ENCODE assay signal across 1 cellular context in the genomic region with DNA sequence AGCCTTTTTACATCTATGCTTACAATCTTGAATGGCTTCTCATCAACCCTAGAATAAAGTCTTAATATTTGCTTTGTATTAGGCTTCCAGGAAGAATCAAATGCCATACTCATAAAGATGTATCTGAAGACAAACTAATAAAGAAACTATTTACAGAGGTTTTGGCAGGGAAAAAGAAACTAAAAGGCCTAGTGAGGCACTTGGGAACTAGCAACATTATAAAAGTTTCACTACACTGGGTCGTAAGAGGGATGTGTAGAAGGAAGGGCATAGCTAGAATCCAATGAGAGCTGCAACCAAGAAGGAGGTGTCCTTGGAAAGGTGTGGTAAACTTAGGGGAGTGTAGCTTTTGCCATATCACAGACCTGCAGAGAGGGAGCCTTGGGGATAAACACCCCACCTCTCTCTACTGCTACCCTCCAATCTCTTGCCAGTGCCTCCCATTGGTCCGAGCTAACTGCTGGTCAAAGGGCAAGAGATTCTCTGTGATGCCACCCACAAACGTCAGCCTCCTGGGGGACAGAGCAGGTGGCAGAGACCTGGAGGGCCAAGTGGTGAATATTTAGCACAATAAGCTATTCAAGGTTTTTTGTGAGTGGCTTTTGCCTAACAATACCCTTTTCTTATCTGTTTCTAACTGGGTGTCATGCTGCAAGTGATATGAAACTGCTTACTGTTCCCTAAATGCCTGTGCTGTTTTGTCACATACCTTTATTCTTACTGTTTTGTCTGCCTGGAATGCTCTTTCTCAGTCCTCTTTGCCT.
A peak's percentile ranks its signal among the peaks of the same experiment; 100 is the strongest.
TF ChIP-seq lines count a peak whose summit lies in the region.

No MANE protein-coding gene starts in this region.

TF ChIP-seq in K562, 482 proteins besides CTCF, POLR2A, EP300 and RAD21 (continued from another document and continues in another):
- TF ChIP-seq CHD7 (IDR thresholded peaks at IDR 0.05; ENCODE audit: low read depth, low read length) (peak; percentile 35), HDAC2 (IDR thresholded peaks at IDR 0.05) (peak; percentile 84), BCOR (IDR thresholded peaks at IDR 0.05) (no peak), HNRNPK (IDR thresholded peaks at IDR 0.05; ENCODE audit: low read depth, low read length, poor library complexity, severe bottlenecking) (no peak), ZFP30 (CRISPR knock-in tag; IDR thresholded peaks at IDR 0.05; ENCODE audit: borderline replicate concordance) (0 out of 2 replicates have a peak, but pooled peaks have one; percentile 36), NR2C1 (IDR thresholded peaks at IDR 0.05) (peak; percentile 68), NR2C1 (tag; IDR thresholded peaks at IDR 0.05) (peak; percentile 69), GATA2 (CRISPR knock-in tag; IDR thresholded peaks at IDR 0.05) (peak; percentile 64; the same call in 1 of the 2 replicates), HMGN3 (IDR thresholded peaks at IDR 0.05; ENCODE audit: borderline replicate concordance, extremely low read depth, insufficient read length, low read depth, low read length) (peak; percentile 67), NFIC (IDR thresholded peaks at IDR 0.05) (peak; percentile 57), PHB2 (IDR thresholded peaks at IDR 0.05; ENCODE audit: low read depth) (peak; percentile 74), HDAC8 (tag; IDR thresholded peaks at IDR 0.05) (0 out of 2 replicates have a peak, but pooled peaks have one; percentile 40), ZNF436 (CRISPR knock-in tag; IDR thresholded peaks at IDR 0.05) (0 out of 2 replicates have a peak, but pooled peaks have one; percentile 51), ATF2 (CRISPR knock-in tag; IDR thresholded peaks at IDR 0.05) (no peak), NCOR1 (IDR thresholded peaks at IDR 0.05) (peak; percentile 90), CBFA2T3 (IDR thresholded peaks at IDR 0.05) (peak; percentile 94), CTBP1 (IDR thresholded peaks at IDR 0.05; ENCODE audit: borderline replicate concordance) (peak; percentile 64; the same call in 1 of the 2 replicates), ZMIZ1 (IDR thresholded peaks at IDR 0.05; ENCODE audit: low read depth in 2 of 2, low read length in 2 of 2) (peak in 1 of 2 experiments; percentile 54; a peak in 1 of 4 replicates), GATAD2A (IDR thresholded peaks at IDR 0.05) (0 out of 2 replicates have a peak, but pooled peaks have one; percentile 51), CBX5 (IDR thresholded peaks at IDR 0.05; ENCODE audit: borderline replicate concordance, low read depth) (no peak), RBM17 (IDR thresholded peaks at IDR 0.05; ENCODE audit: borderline replicate concordance, low read depth, low read length) (no peak), ZNF75A (CRISPR knock-in tag; IDR thresholded peaks at IDR 0.05) (peak; percentile 58; the same call in 1 of the 2 replicates)
- TF ChIP-seq, protein P1, sequence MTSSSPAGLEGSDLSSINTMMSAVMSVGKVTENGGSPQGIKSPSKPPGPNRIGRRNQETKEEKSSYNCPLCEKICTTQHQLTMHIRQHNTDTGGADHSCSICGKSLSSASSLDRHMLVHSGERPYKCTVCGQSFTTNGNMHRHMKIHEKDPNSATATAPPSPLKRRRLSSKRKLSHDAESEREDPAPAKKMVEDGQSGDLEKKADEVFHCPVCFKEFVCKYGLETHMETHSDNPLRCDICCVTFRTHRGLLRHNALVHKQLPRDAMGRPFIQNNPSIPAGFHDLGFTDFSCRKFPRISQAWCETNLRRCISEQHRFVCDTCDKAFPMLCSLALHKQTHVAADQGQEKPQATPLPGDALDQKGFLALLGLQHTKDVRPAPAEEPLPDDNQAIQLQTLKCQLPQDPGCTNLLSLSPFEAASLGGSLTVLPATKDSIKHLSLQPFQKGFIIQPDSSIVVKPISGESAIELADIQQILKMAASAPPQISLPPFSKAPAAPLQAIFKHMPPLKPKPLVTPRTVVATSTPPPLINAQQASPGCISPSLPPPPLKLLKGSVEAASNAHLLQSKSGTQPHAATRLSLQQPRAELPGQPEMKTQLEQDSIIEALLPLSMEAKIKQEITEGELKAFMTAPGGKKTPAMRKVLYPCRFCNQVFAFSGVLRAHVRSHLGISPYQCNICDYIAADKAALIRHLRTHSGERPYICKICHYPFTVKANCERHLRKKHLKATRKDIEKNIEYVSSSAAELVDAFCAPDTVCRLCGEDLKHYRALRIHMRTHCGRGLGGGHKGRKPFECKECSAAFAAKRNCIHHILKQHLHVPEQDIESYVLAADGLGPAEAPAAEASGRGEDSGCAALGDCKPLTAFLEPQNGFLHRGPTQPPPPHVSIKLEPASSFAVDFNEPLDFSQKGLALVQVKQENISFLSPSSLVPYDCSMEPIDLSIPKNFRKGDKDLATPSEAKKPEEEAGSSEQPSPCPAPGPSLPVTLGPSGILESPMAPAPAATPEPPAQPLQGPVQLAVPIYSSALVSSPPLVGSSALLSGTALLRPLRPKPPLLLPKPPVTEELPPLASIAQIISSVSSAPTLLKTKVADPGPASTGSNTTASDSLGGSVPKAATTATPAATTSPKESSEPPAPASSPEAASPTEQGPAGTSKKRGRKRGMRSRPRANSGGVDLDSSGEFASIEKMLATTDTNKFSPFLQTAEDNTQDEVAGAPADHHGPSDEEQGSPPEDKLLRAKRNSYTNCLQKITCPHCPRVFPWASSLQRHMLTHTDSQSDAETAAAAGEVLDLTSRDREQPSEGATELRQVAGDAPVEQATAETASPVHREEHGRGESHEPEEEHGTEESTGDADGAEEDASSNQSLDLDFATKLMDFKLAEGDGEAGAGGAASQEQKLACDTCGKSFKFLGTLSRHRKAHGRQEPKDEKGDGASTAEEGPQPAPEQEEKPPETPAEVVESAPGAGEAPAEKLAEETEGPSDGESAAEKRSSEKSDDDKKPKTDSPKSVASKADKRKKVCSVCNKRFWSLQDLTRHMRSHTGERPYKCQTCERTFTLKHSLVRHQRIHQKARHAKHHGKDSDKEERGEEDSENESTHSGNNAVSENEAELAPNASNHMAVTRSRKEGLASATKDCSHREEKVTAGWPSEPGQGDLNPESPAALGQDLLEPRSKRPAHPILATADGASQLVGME (CRISPR knock-in tag; IDR thresholded peaks at IDR 0.05), result 0 out of 2 replicates have a peak, but pooled peaks have one; percentile 33
- TF ChIP-seq, protein P2, sequence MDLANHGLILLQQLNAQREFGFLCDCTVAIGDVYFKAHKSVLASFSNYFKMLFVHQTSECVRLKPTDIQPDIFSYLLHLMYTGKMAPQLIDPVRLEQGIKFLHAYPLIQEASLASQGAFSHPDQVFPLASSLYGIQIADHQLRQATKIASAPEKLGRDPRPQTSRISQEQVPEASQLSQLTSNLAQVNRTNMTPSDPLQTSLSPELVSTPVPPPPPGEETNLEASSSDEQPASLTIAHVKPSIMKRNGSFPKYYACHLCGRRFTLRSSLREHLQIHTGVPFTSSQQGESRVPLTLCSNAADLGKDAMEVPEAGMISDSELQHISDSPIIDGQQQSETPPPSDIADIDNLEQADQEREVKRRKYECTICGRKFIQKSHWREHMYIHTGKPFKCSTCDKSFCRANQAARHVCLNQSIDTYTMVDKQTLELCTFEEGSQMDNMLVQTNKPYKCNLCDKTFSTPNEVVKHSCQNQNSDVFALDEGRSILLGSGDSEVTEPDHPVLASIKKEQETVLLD (IDR thresholded peaks at IDR 0.05), result peak; percentile 36; the same call in 1 of the 2 replicates
